ENCODE assay signal across 9 cellular contexts in the genomic region with DNA sequence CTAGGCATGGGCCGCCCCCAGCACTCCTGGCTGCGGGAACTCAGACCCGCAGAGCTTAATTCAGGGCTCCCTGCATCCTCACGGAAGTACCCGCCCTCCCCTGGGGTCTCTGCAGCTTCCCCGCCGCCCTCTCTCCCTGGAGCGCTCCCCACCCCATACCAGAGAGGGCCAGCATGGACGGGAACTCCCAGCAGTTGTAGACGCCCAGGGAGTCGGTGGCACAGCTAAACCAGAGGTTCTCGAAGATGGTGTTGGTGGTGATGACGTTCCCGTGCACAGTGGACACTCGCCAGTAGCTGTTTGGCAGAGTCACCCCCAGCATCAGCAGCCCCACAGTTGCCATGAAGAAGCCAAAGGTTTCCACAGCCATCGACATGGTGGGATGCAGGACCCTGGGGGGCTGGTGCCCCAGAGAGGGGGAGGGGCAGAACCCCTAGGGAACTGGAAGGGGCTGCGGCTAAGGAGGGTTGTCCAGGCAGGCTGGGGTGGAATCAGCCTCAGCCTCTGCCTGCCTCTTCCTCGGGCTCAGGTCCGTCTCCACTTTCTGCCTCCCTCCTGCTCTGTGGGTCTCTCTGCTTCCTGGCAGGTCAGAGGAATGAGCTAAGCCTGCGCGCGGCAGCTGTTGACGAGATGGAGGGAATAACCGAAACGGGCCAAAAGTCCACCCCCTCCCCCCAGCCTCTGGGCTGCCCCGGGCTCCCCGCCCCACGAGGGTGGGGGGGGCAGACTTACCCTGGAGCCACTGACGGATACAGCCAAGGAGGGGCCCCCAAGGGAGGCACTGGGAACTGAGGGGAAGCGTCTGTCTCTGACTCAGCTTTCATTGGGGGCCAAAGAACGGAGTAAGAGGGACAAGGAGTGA. TPM values are rescaled to one million over a fixed set of nuclear protein-coding genes. Genes with fewer than 3 reads are reported as not detected.
A peak's percentile ranks its signal among the peaks of the same experiment; 100 is the strongest.
DNase-seq lines count a peak whose midpoint lies in the region; ATAC-seq and TF ChIP-seq lines count a peak whose summit lies in the region.
"Had no signal": no experiment of that assay in that cellular context is flagged by ENCODE, and none has a peak within 500 bp of the region (broad histone marks: within the 10 kb centered on the region; RNA-seq: fewer than 3 reads in every experiment).

A gene with protein sequence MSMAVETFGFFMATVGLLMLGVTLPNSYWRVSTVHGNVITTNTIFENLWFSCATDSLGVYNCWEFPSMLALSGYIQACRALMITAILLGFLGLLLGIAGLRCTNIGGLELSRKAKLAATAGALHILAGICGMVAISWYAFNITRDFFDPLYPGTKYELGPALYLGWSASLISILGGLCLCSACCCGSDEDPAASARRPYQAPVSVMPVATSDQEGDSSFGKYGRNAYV (minus strand): TSS at position 597 of the 862 bp plus-strand sequence. CDS start 221 bp downstream, at position 376.

- H3K9me3 ChIP-seq in GM23248 (ENCODE audit: low read depth) (no peaks in the 10 kb centered on the region), right cardiac atrium (ENCODE audit: control insufficient read depth, low read length) (no peaks in the 10 kb centered on the region), gastrocnemius medialis (no peaks in the 10 kb centered on the region)

- H3K27ac Mint-ChIP-seq in activated T-helper 17 cell treated with anti-CD3 and anti-CD28 coated beads, Interleukin-2, amount 50 U/mL, for 72 hours, result no peak within 1 kb of the TSS

- H3K36me3 ChIP-seq in GM23248 (ENCODE audit: low read depth), result no peaks in the 10 kb centered on the region
- peaks cover 0 to 25% of the 10 kb centered on the region in 2 donors for H3K36me3 ChIP-seq in gastrocnemius medialis

- DNase-seq in GM23248 (peak; percentile 69), right cardiac atrium (peak; percentile 94), gastrocnemius medialis (peak; percentile 37 to 68), NCI-H774 (lab: John Stamatoyannopoulos, UW) (no peak), NCI-H748 (lab: John Stamatoyannopoulos, UW; ENCODE audit: unreplicated experiment) (no peak)
- DNase-seq: T-helper 9 cell had no signal

- TF ChIP-seq CTCF in gastrocnemius medialis (IDR thresholded peaks at IDR 0.05 in 4 of 5, conservative IDR thresholded peaks at IDR 0.05 in 1 of 5), result no peak

- no peak for TF ChIP-seq POLR2A in gastrocnemius medialis (IDR thresholded peaks at IDR 0.05)

- ATAC-seq in activated T-helper 17 cell treated with anti-CD3 and anti-CD28 coated beads, Interleukin-2, amount 50 U/mL, for 72 hours (replicated peaks), result no peak
- ATAC-seq in right cardiac atrium, result peak; percentile 73 to 82
- ATAC-seq in gastrocnemius medialis, result peak; percentile 50 to 58
- no peak for ATAC-seq in GM19452 (IDR thresholded peaks at IDR 0.05; ENCODE audit: unreplicated experiment)
- no peak for ATAC-seq in GM19467 (IDR thresholded peaks at IDR 0.05; ENCODE audit: unreplicated experiment)

- no peaks in the 10 kb centered on the region for H3K27me3 Mint-ChIP-seq in activated T-helper 17 cell treated with anti-CD3 and anti-CD28 coated beads, Interleukin-2, amount 50 U/mL, for 72 hours

- WGBS in GM23248 (ENCODE audit: low coverage in 1 of 2, low lambda C conversion rate in 2 of 2, missing lambda C conversion rate in 2 of 2), 2 experiments, result 55 to 56% methylated on average over 24 to 31 of the region's 31 CpGs
- WGBS in right cardiac atrium, result 36% methylated on average over 31 of the region's 31 CpGs

- no peak within 1 kb of the TSS for H3K4me3 Mint-ChIP-seq in activated T-helper 17 cell treated with anti-CD3 and anti-CD28 coated beads, Interleukin-2, amount 50 U/mL, for 72 hours

- in situ Hi-C loops in GM23248 (cut with MboI) (no loop called here), gastrocnemius medialis (cut with MboI; ENCODE audit: low sequenced_read_pairs in 4 of 4) (no loop called here)

- H3K9me3 Mint-ChIP-seq in activated T-helper 17 cell treated with anti-CD3 and anti-CD28 coated beads, Interleukin-2, amount 50 U/mL, for 72 hours, result no peaks in the 10 kb centered on the region

- H3K9ac ChIP-seq in GM23248, result peak within 1 kb of the TSS; percentile 18; the same call in 1 of the 2 replicates

- H2AFZ ChIP-seq in GM23248, result no peak within 1 kb of the TSS

- no peaks in the 10 kb centered on the region for H3K27me3 ChIP-seq in GM23248 (replicated peaks; ENCODE audit: insufficient read depth)
- no peaks in the 10 kb centered on the region for H3K27me3 ChIP-seq in right cardiac atrium (ENCODE audit: control insufficient read depth, insufficient read depth)
- no peaks in the 10 kb centered on the region for H3K27me3 ChIP-seq in gastrocnemius medialis

- no peaks in the 10 kb centered on the region for H3K4me1 Mint-ChIP-seq in activated T-helper 17 cell treated with anti-CD3 and anti-CD28 coated beads, Interleukin-2, amount 50 U/mL, for 72 hours

- intact Hi-C loops in right cardiac atrium (cut with DNase I), result no loop called here
- intact Hi-C loops in gastrocnemius medialis (cut with DNase I; ENCODE audit: low total_unique reads), result no loop called here

- H3K9me2 ChIP-seq in GM23248 (ENCODE audit: insufficient read depth), result no peaks in the 10 kb centered on the region

- H3K4me3 ChIP-seq in GM23248, result no peak within 1 kb of the TSS
- H3K4me3 ChIP-seq in right cardiac atrium (ENCODE audit: low read length), result no peak within 1 kb of the TSS
- H3K4me3 ChIP-seq in gastrocnemius medialis, result peak within 1 kb of the TSS in 3 of 4 donors; percentile 4 to 36 (median 15)

- no peaks in the 10 kb centered on the region for H4K20me1 ChIP-seq in GM23248 (ENCODE audit: insufficient read depth)

- peaks cover 27% of the 10 kb centered on the region for H3K79me2 ChIP-seq in GM23248 (ENCODE audit: insufficient read depth)

- no peak within 1 kb of the TSS for H3K4me2 ChIP-seq in GM23248 (ENCODE audit: unreplicated experiment)

- H3K4me1 ChIP-seq in GM23248 (ENCODE audit: insufficient read depth) (peaks cover 10% of the 10 kb centered on the region; the same call in 1 of the 2 replicates), right cardiac atrium (ENCODE audit: control insufficient read depth, insufficient read depth, low read length) (peaks cover 9% of the 10 kb centered on the region), gastrocnemius medialis (peaks cover 33 to 34% of the 10 kb centered on the region in 2 donors)

- H3F3A ChIP-seq in GM23248 (ENCODE audit: insufficient read depth), result no peaks in the 10 kb centered on the region

- H3K27ac ChIP-seq in GM23248, result peak within 1 kb of the TSS; percentile 24
- H3K27ac ChIP-seq in right cardiac atrium (ENCODE audit: low read length), result peak within 1 kb of the TSS; percentile 78
- H3K27ac ChIP-seq in gastrocnemius medialis, result peak within 1 kb of the TSS; percentile 73 to 97 (median 80)

- peaks cover 22% of the 10 kb centered on the region for H3K36me3 Mint-ChIP-seq in activated T-helper 17 cell treated with anti-CD3 and anti-CD28 coated beads, Interleukin-2, amount 50 U/mL, for 72 hours (ENCODE audit: low read depth)

RNA-seq across cellular contexts. Expression of the gene that starts here (rescaled TPM):
- total RNA-seq in GM23248 (2014; rRNA removed; shearing (Covaris generic)), result 2.9 and 5.0 TPM in 2 replicates
- 0.81 and 1.4 TPM in 2 replicates for polyA plus RNA-seq in GM23248 (2016; fragmentation: Nextera tagmentation; extraction: Ambion mirVana)
- 10 to 100 TPM; 20.0 to 23.1 TPM for total RNA-seq in activated T-helper 17 cell treated with anti-CD3 and anti-CD28 coated beads, Interleukin-2, amount 50 U/mL, for 72 hours
- total RNA-seq in right cardiac atrium, result 1 to 10 TPM; 2.4 to 3.4 (median 3.0) TPM
- polyA plus RNA-seq in right cardiac atrium, result 4.2 TPM
- 1 to 10 TPM in 3 of 4 donors, under 1 TPM in 1; 0.87 to 3.2 (median 1.4) TPM for total RNA-seq in gastrocnemius medialis

Comparison
In these comparisons a context has a peak if more than half of its experiments do, and no peak if none do; other contexts are left out.
1. DNase-seq: peak in GM23248 (single experiment), right cardiac atrium (3 of 3) and gastrocnemius medialis (2 of 2); none in NCI-H774 (single experiment) and NCI-H748 (single experiment).
2. H3K27ac ChIP-seq: peak in every context shown above with its lines; median percentile 80 in gastrocnemius medialis; 78 in right cardiac atrium; 24 in GM23248.
3. H3K4me3 ChIP-seq: peak in gastrocnemius medialis (3 of 4); none in GM23248 (single experiment) and right cardiac atrium (single experiment).
4. ATAC-seq: peak in right cardiac atrium (2 of 2) and gastrocnemius medialis (2 of 2); none in activated T-helper 17 cell treated with anti-CD3 and anti-CD28 coated beads, Interleukin-2, amount 50 U/mL, for 72 hours (single experiment), GM19452 (single experiment) and GM19467 (single experiment).